Comparison of ENCODE assay signal across 8 cellular contexts in genomic region chr2:137724879-137725278, GRCh38.
"Had no signal": no experiment of that assay in that cellular context is flagged by ENCODE, and none has a peak within 500 bp of the region (broad histone marks: within the 10 kb centered on the region; RNA-seq: fewer than 3 reads in every experiment).

No MANE protein-coding gene starts in this region.

- H3K4me3 Mint-ChIP-seq: GM23338, H9, IgD-negative memory B cell had no signal

- H3K4me2 ChIP-seq: GM23338 had no signal

- H3K27ac Mint-ChIP-seq: GM23338, H9, IgD-negative memory B cell had no signal

- H2AFZ ChIP-seq: GM23338 had no signal

- H3K4me3 ChIP-seq: GM23338 had no signal

- H3K36me3 Mint-ChIP-seq: IgD-negative memory B cell had no signal

- FAIRE-seq: H1, H54, HTR-8/SVneo had no signal

- H3K4me1 Mint-ChIP-seq: IgD-negative memory B cell had no signal

- H3K27me3 Mint-ChIP-seq: IgD-negative memory B cell had no signal

- DNase-seq: H9, HCEC 1CT, KBM-7 had no signal
